In genomic region chr6:31356946-31357466, GRCh38 we compare ENCODE assay signal across 8 cellular contexts. TPM values are rescaled to one million over a fixed set of nuclear protein-coding genes. Genes with fewer than 3 reads are reported as not detected.
DNase-seq lines count a peak whose midpoint lies in the region; ATAC-seq and TF ChIP-seq lines count a peak whose summit lies in the region.

Gene HLA-B, minus strand, starts transcription at chr6:31357179. Its CDS starts 21 bp downstream, at chr6:31357158.

- no peaks in the 10 kb centered on the region for H3K27me3 ChIP-seq in spleen (replicated peaks in 1 of 7)

- in situ Hi-C loops in GM13976 (cut with MboI; ENCODE audit: low sequenced_read_pairs, unreplicated experiment) = no loop called here

- peaks cover 0 to 41% (median 27%) of the 10 kb centered on the region in 6 donors for H3K36me3 ChIP-seq in spleen

- TF ChIP-seq POLR2A in spleen (IDR thresholded peaks at IDR 0.05) = peak in 1 of 3 donors; percentile 95

- intact Hi-C loops in spleen (cut with DNase I; ENCODE audit: low total_unique reads) = no loop called here

- peak; percentile 88 for DNase-seq in GM13976 (ENCODE audit: low spot score)
- peak; percentile 29 for DNase-seq in NCI-H146 treated with DMSO at 0.1 percent for 48 hours (lab: John Stamatoyannopoulos, UW; ENCODE audit: unreplicated experiment)
- peak; percentile 61 for DNase-seq in activated CD4-positive, CD25-positive, alpha-beta regulatory T cell treated with anti-CD3 and anti-CD28 coated beads, Interleukin-2, amount 50 U/mL, for 16 hours (ENCODE audit: low read depth, low spot score)
- DNase-seq in cerebellar cortex (ENCODE audit: low spot score) = peak; percentile 89
- peak; percentile 75 for DNase-seq in islet precursor cell
- DNase-seq in spleen = peak; percentile 92
- DNase-seq in NCI-H524 treated with DMSO at 0.1 percent for 48 hours (lab: John Stamatoyannopoulos, UW) = no peak

- TF ChIP-seq CTCF in GM13976 (IDR thresholded peaks at IDR 0.05; ENCODE audit: borderline replicate concordance, control extremely low read depth, extremely low read depth, insufficient read depth, missing control alignments) (no peak), spleen (IDR thresholded peaks at IDR 0.05 in 8 of 11, conservative IDR thresholded peaks at IDR 0.05 in 3 of 11) (peak in 1 of 11 experiments; percentile 6)

- H3K4me3 ChIP-seq in spleen = peak within 1 kb of the TSS; percentile 61 to 87 (median 70)

- H3K27ac ChIP-seq in spleen = peak within 1 kb of the TSS; percentile 81 to 98 (median 94)

- peaks cover 19 to 52% (median 38%) of the 10 kb centered on the region in 6 donors for H3K4me1 ChIP-seq in spleen

- WGBS in spleen, 5 donors = 0 to 1% (median 1%) methylated on average over 16 to 39 of the region's 39 CpGs

- H3K9me3 ChIP-seq in spleen = no peaks in the 10 kb centered on the region

- ATAC-seq in HG02642 (IDR thresholded peaks at IDR 0.05; ENCODE audit: poor library complexity, unreplicated experiment) = peak; percentile 76

RNA-seq across cellular contexts. Expression of gene HLA-B, which starts in this region (rescaled TPM):
- 1,000 to 10,000 TPM; 3,415 to 5,675 (median 4,969) TPM for total RNA-seq in spleen
- polyA plus RNA-seq in spleen = 1,000 to 10,000 TPM; 2,503 to 3,140 (median 2,736) TPM
